In genomic region chr14:71942904-71943694, GRCh38 we compare ENCODE assay signal across 24 cellular contexts.
DNase-seq lines count a peak whose midpoint lies in the region; ATAC-seq and TF ChIP-seq lines count a peak whose summit lies in the region.
"Had no signal": no experiment of that assay in that cellular context is flagged by ENCODE, and none has a peak within 500 bp of the region (broad histone marks: within the 10 kb centered on the region; RNA-seq: fewer than 3 reads in every experiment).

No MANE protein-coding gene starts in this region.

- H3K9ac ChIP-seq in Loucy (ENCODE audit: low read depth, low read length, poor library complexity, severe bottlenecking) = no peak overlapping the region

- peak overlapping the region; percentile 69 for H3K27ac Mint-ChIP-seq in stimulated activated memory B cell treated with anti-CD40 and anti-IgM and Interleukin-4, amounts not matched to agents 10 μg/mL and 1 μg/mL and 100 μg/mL, for 72 hours
- H3K27ac Mint-ChIP-seq: CD4-positive, alpha-beta memory T cell; nephron; T-helper 17 cell; WTC11 had no signal

- H3K4me3 Mint-ChIP-seq in stimulated activated memory B cell treated with anti-CD40 and anti-IgM and Interleukin-4, amounts not matched to agents 10 μg/mL and 1 μg/mL and 100 μg/mL, for 72 hours = no peak overlapping the region
- H3K4me3 Mint-ChIP-seq: CD4-positive, alpha-beta memory T cell; nephron; T-helper 17 cell; WTC11 had no signal

- DNase-seq in SKM-1 treated with dmso at 0.1 percent for 144 hours (lab: John Stamatoyannopoulos, UW; ENCODE audit: unreplicated experiment) (peak; percentile 49), kidney glomerular epithelial cell (lab: John Stamatoyannopoulos, UW) (no peak), retina (no peak)
- no peak for DNase-seq in activated CD4-positive, CD25-positive, alpha-beta regulatory T cell (lab: John Stamatoyannopoulos, UW)
- DNase-seq: activated CD4-positive, alpha-beta T cell treated with anti-CD3 and anti-CD28 coated beads, Interleukin-2, amount 50 U/mL, for 4 hours; activated effector memory CD4-positive, alpha-beta T cell treated with Interleukin-2 at 50 U/mL for 16 hours; CD4-positive, alpha-beta memory T cell; cerebellar nuclear complex; H7; heart right ventricle; left lung; NCI-H1105; NCI-H2029 treated with DMSO at 0.1 percent for 48 hours; NCI-H226; NCI-H774; pancreas; T-helper 17 cell had no signal

- no peak for TF ChIP-seq CTCF in Loucy (conservative IDR thresholded peaks at IDR 0.05; ENCODE audit: low read length)

- peaks cover 9% of the 10 kb centered on the region for H3K4me1 Mint-ChIP-seq in stimulated activated memory B cell treated with anti-CD40 and anti-IgM and Interleukin-4, amounts not matched to agents 10 μg/mL and 1 μg/mL and 100 μg/mL, for 72 hours
- H3K4me1 Mint-ChIP-seq: CD4-positive, alpha-beta memory T cell; nephron; T-helper 17 cell; WTC11 had no signal

- H3K36me3 ChIP-seq in Loucy (ENCODE audit: insufficient read depth, low read length) = no peaks in the 10 kb centered on the region
- H3K36me3 ChIP-seq: heart right ventricle, left lung, pancreas, SJSA1 had no signal

- peak; percentile 48 for ATAC-seq in GM18502 (IDR thresholded peaks at IDR 0.05; ENCODE audit: poor library complexity, unreplicated experiment)
- ATAC-seq in stimulated activated memory B cell treated with anti-CD40 and anti-IgM and Interleukin-4, amounts not matched to agents 10 μg/mL and 1 μg/mL and 100 μg/mL, for 72 hours = peak; percentile 82
- ATAC-seq: heart right ventricle, K562, left lung, pancreas, T-helper 17 cell, WTC11 had no signal

- H3K9me3 Mint-ChIP-seq in stimulated activated memory B cell treated with anti-CD40 and anti-IgM and Interleukin-4, amounts not matched to agents 10 μg/mL and 1 μg/mL and 100 μg/mL, for 72 hours = no peaks in the 10 kb centered on the region

- peaks cover 29% of the 10 kb centered on the region for H3K27me3 Mint-ChIP-seq in stimulated activated memory B cell treated with anti-CD40 and anti-IgM and Interleukin-4, amounts not matched to agents 10 μg/mL and 1 μg/mL and 100 μg/mL, for 72 hours

- H3K4me3 ChIP-seq in Loucy (ENCODE audit: low read length, poor library complexity, severe bottlenecking) = no peak overlapping the region
- H3K4me3 ChIP-seq: heart right ventricle, K562, left lung, pancreas, SJSA1 had no signal

- H3K4me2 ChIP-seq in Loucy (ENCODE audit: low read depth, low read length, poor library complexity, severe bottlenecking) = peak overlapping the region; percentile 38

- peaks cover 35% of the 10 kb centered on the region for H3K4me1 ChIP-seq in Loucy (ENCODE audit: insufficient read depth, low read length, poor library complexity, severe bottlenecking)
- H3K4me1 ChIP-seq: heart right ventricle, left lung, pancreas, SJSA1 had no signal

- no peaks in the 10 kb centered on the region for H3K27me3 ChIP-seq in Loucy (ENCODE audit: insufficient read depth, low read length, poor library complexity, severe bottlenecking)
- H3K27me3 ChIP-seq: heart right ventricle, left lung, pancreas, SJSA1 had no signal

- no peaks in the 10 kb centered on the region for H4K20me1 ChIP-seq in Loucy (ENCODE audit: insufficient read depth, low read length, poor library complexity, severe bottlenecking)

- no peaks in the 10 kb centered on the region for H3K36me3 Mint-ChIP-seq in stimulated activated memory B cell treated with anti-CD40 and anti-IgM and Interleukin-4, amounts not matched to agents 10 μg/mL and 1 μg/mL and 100 μg/mL, for 72 hours
- H3K36me3 Mint-ChIP-seq: CD4-positive, alpha-beta memory T cell had no signal

- H3K9me3 ChIP-seq in Loucy (ENCODE audit: insufficient read depth, low read depth, low read length) = no peaks in the 10 kb centered on the region
- H3K9me3 ChIP-seq: pancreas, SJSA1 had no signal

- no peak overlapping the region for H2AFZ ChIP-seq in Loucy (ENCODE audit: low read length)

- H3K79me2 ChIP-seq in Loucy (ENCODE audit: insufficient read depth, low read length) = peaks cover 5% of the 10 kb centered on the region; the same call in 1 of the 2 replicates

- H3K9me2 ChIP-seq in Loucy (replicated peaks; ENCODE audit: low read depth, low read length) = no peaks in the 10 kb centered on the region

- no peaks in the 10 kb centered on the region for H3F3A ChIP-seq in Loucy (ENCODE audit: low read depth)
